Comparison of ENCODE assay signal across 13 cellular contexts in the genomic region with DNA sequence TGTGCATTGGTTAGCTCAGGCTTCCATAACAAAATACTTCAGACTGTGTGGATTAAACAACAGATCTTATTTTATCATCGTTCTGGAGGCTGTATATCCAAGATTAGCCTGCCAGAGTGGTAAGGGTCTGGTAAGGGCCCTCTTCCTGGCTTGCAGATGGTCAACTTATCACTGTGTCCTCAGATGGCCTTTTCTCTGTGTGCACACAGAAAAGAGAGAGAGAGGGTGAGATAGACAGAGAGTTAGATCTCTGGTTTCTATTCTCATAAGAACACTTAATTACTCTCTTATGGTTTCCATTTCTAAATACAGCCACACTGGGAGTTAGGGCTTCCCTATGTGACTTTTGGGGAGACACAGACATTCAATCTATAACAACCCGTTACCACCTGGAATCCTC.
"Had no signal": no experiment of that assay in that cellular context is flagged by ENCODE, and none has a peak within 500 bp of the region (broad histone marks: within the 10 kb centered on the region; RNA-seq: fewer than 3 reads in every experiment).

No MANE protein-coding gene starts in this region.

- H3K4me3 Mint-ChIP-seq: natural killer cell; stimulated activated naive CD8-positive, alpha-beta T cell treated with anti-CD3 and anti-CD28 coated beads, Interleukin-15, amount 100 ng/mL, for 72 hours had no signal

- ATAC-seq: heart left ventricle; left lung; natural killer cell; stimulated activated naive CD8-positive, alpha-beta T cell treated with anti-CD3 and anti-CD28 coated beads, Interleukin-15, amount 100 ng/mL, for 72 hours had no signal

- H3K27ac Mint-ChIP-seq: natural killer cell had no signal

- H3K27me3 Mint-ChIP-seq: stimulated activated naive CD8-positive, alpha-beta T cell treated with anti-CD3 and anti-CD28 coated beads, Interleukin-15, amount 100 ng/mL, for 72 hours had no signal

- H3K4me1 Mint-ChIP-seq: stimulated activated naive CD8-positive, alpha-beta T cell treated with anti-CD3 and anti-CD28 coated beads, Interleukin-15, amount 100 ng/mL, for 72 hours had no signal

- DNase-seq: activated CD4-positive, alpha-beta T cell treated with anti-CD3 and anti-CD28 coated beads, Interleukin-2, amount 50 U/mL, for 4 hours; activated naive CD4-positive, alpha-beta T cell treated with anti-CD3 and anti-CD28 coated beads, Interleukin-2, amount 50 U/mL, for 16 hours; activated T-cell treated with anti-CD3 and anti-CD28 coated beads, Interleukin-2, amount 50 U/mL, for 1 hour; adrenal gland; foreskin melanocyte; heart left ventricle; islet precursor cell; left lung; natural killer cell; posterior cingulate gyrus; stimulated activated CD4-positive, alpha-beta T cell treated with anti-CD3 and anti-CD28 coated beads, Interleukin-15, amount 100 ng/mL, for 24 hours; stimulated activated CD4-positive, alpha-beta T cell treated with anti-CD3 and anti-CD28 coated beads, Interleukin-4, amount 100 ng/mL, for 24 hours; stimulated activated naive CD8-positive, alpha-beta T cell treated with anti-CD3 and anti-CD28 coated beads, Interleukin-15, amount 100 ng/mL, for 72 hours had no signal
